Comparison of ENCODE assay signal across 31 cellular contexts in the genomic region with DNA sequence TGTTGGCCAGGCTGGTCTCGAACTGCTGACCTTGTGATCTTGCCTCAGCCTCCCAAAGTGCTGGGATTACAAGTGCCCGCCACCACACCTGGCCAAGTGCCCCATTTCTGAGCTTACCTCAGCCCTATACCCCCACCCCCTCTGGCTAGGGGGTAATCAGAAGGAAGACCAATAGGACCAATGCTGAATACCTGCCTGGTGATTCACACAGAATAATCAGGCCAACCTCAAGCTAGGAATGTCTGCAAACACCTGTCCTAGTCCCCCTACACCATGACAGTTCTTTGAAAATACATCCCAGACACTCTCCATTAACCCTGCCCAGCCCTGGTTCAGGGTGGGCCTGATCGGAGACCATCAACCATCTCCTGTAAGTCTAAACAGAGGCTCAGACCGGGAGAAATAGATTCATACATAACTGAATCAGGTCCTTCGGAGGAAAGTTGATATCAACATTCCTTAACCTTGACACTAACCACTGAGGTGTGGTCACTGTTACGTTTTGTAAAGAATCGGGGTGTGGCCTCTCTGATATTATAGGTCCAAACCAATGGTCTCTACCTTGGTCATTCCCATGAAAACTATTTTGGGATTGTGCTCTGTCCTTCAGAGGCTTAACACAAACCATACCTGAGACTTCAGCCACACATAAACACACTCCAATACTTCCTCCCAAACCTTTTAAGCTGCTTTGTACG.
"Had no signal": no experiment of that assay in that cellular context is flagged by ENCODE, and none has a peak within 500 bp of the region (broad histone marks: within the 10 kb centered on the region; RNA-seq: fewer than 3 reads in every experiment).

No MANE protein-coding gene starts in this region.

- H3K27me3 ChIP-seq: body of pancreas, esophagus muscularis mucosa, foreskin keratinocyte, heart left ventricle, pancreas, sigmoid colon, stomach, thyroid gland had no signal

- H3K36me3 ChIP-seq: esophagus muscularis mucosa, heart left ventricle, pancreas, sigmoid colon, stomach, thyroid gland had no signal

- H3K27ac Mint-ChIP-seq: activated B cell treated with CpG ODN at 0.5 μM for 24 hours; activated CD8-positive, alpha-beta memory T cell treated with anti-CD3 and anti-CD28 coated beads, Interleukin-2, amount 10 ng/mL, durations not matched to agents 7 days and 5 days; activated CD8-positive, alpha-beta T cell treated with anti-CD3 and anti-CD28 coated beads, Interleukin-2, amount 10 ng/mL, durations not matched to agents 7 days and 5 days; activated T-helper 2 cell treated with anti-CD3 and anti-CD28 coated beads, Interferon-gamma antibody, Interleukin-2, Interleukin-4, amounts not matched to agents 10 μg/mL and 5 μg/mL and 100 μg/mL, durations not matched to agents 14 hours and 24 hours and 36 hours; dendritic cell treated with granulocyte-macrophage colony-stimulating factor and Interleukin-4, amounts not matched to agents 40 ng/mL and 50 ng/mL, for 4 days; mesothelial cell of epicardium; stimulated activated memory B cell treated with anti-CD40 and anti-IgM and Interleukin-4, amounts not matched to agents 10 μg/mL and 1 μg/mL and 100 μg/mL, for 72 hours; T-helper 2 cell treated with Interferon-gamma antibody and Interleukin-4, amounts not matched to agents 5 μg/mL and 100 μg/mL, for 36 hours had no signal

- H3K4me3 Mint-ChIP-seq: activated B cell treated with CpG ODN at 0.5 μM for 24 hours; activated CD8-positive, alpha-beta memory T cell treated with anti-CD3 and anti-CD28 coated beads, Interleukin-2, amount 10 ng/mL, durations not matched to agents 7 days and 5 days; activated CD8-positive, alpha-beta T cell treated with anti-CD3 and anti-CD28 coated beads, Interleukin-2, amount 10 ng/mL, durations not matched to agents 7 days and 5 days; dendritic cell treated with granulocyte-macrophage colony-stimulating factor and Interleukin-4, amounts not matched to agents 40 ng/mL and 50 ng/mL, for 4 days; mesothelial cell of epicardium; naive B cell; neural crest cell; stimulated activated memory B cell treated with anti-CD40 and anti-IgM and Interleukin-4, amounts not matched to agents 10 μg/mL and 1 μg/mL and 100 μg/mL, for 72 hours; T-helper 2 cell treated with Interferon-gamma antibody and Interleukin-4, amounts not matched to agents 5 μg/mL and 100 μg/mL, for 36 hours had no signal

- H3K9me3 Mint-ChIP-seq: activated T-helper 2 cell treated with anti-CD3 and anti-CD28 coated beads, Interferon-gamma antibody, Interleukin-2, Interleukin-4, amounts not matched to agents 10 μg/mL and 5 μg/mL and 100 μg/mL, durations not matched to agents 14 hours and 24 hours and 36 hours had no signal

- H3K9me3 ChIP-seq: body of pancreas, pancreas, sigmoid colon, thyroid gland had no signal

- H3K4me3 ChIP-seq: body of pancreas, esophagus muscularis mucosa, heart left ventricle, pancreas, psoas muscle, sigmoid colon, stomach, thyroid gland had no signal

- H3K27ac ChIP-seq: body of pancreas, esophagus muscularis mucosa, foreskin keratinocyte, pancreas, psoas muscle, sigmoid colon, stomach, thyroid gland had no signal

- H3K4me1 ChIP-seq: body of pancreas, foreskin keratinocyte, pancreas, psoas muscle, thyroid gland had no signal

- H3K27me3 Mint-ChIP-seq: activated CD8-positive, alpha-beta memory T cell treated with anti-CD3 and anti-CD28 coated beads, Interleukin-2, amount 10 ng/mL, durations not matched to agents 7 days and 5 days; naive B cell had no signal

- DNase-seq: activated B cell treated with CpG ODN at 0.5 μM for 24 hours; activated CD4-positive, alpha-beta T cell treated with anti-CD3 and anti-CD28 coated beads, Interleukin-2, amount 50 U/mL, for 1 hour; activated CD8-positive, alpha-beta memory T cell treated with anti-CD3 and anti-CD28 coated beads, Interleukin-2, amount 10 ng/mL, durations not matched to agents 7 days and 5 days; activated CD8-positive, alpha-beta T cell treated with anti-CD3 and anti-CD28 coated beads, Interleukin-2, amount 10 ng/mL, durations not matched to agents 7 days and 5 days; activated T-cell treated with anti-CD3 and anti-CD28 coated beads, Interleukin-2, amount 50 U/mL, for 48 hours; anterior cingulate cortex; body of pancreas; caudate nucleus; effector CD4-positive, alpha-beta T cell; heart left ventricle; kidney glomerular epithelial cell; left ventricle myocardium superior; naive B cell; nucleus accumbens; pancreas; psoas muscle; sigmoid colon; small intestine; stimulated activated CD4-positive, alpha-beta T cell treated with anti-CD3 and anti-CD28 coated beads, Interleukin-4, amount 100 ng/mL, for 24 hours; stomach; T-helper 1 cell; thyroid gland had no signal

- H3K36me3 Mint-ChIP-seq: activated CD8-positive, alpha-beta memory T cell treated with anti-CD3 and anti-CD28 coated beads, Interleukin-2, amount 10 ng/mL, durations not matched to agents 7 days and 5 days; stimulated activated memory B cell treated with anti-CD40 and anti-IgM and Interleukin-4, amounts not matched to agents 10 μg/mL and 1 μg/mL and 100 μg/mL, for 72 hours had no signal

- ATAC-seq: activated CD8-positive, alpha-beta memory T cell treated with anti-CD3 and anti-CD28 coated beads, Interleukin-2, amount 10 ng/mL, durations not matched to agents 7 days and 5 days; activated CD8-positive, alpha-beta T cell treated with anti-CD3 and anti-CD28 coated beads, Interleukin-2, amount 10 ng/mL, durations not matched to agents 7 days and 5 days; activated naive CD4-positive, alpha-beta T cell treated with anti-CD3 and anti-CD28 coated beads, Interleukin-2, amount 50 U/mL, for 72 hours; body of pancreas; foreskin keratinocyte; heart left ventricle; left ventricle myocardium superior; psoas muscle; stimulated activated memory B cell treated with anti-CD40 and anti-IgM and Interleukin-4, amounts not matched to agents 10 μg/mL and 1 μg/mL and 100 μg/mL, for 72 hours had no signal
